ENCODE assay signal across 2 cellular contexts in the genomic region with DNA sequence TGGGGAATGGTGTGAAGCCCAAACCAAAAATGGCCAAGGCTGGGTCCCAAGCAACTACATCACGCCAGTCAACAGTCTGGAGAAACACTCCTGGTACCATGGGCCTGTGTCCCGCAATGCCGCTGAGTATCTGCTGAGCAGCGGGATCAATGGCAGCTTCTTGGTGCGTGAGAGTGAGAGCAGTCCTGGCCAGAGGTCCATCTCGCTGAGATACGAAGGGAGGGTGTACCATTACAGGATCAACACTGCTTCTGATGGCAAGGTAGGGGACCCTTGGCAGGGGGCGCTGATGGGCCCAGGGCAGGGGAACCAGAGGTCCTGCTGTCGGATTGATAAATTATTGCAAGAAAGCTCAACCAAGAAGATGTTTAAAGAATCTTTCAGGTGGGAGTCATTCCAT.
TF ChIP-seq lines count a peak whose summit lies in the region.

No MANE protein-coding gene starts in this region.

TF ChIP-seq in GM23338, 12 proteins besides CTCF, POLR2A, EP300 and RAD21:
- no peak for TF ChIP-seq EZH2phosphoT487 (IDR thresholded peaks at IDR 0.05; ENCODE audit: unreplicated experiment)
- no peak for TF ChIP-seq EZH2 (IDR thresholded peaks at IDR 0.05; ENCODE audit: low read depth, unreplicated experiment)
- TF ChIP-seq, protein P1, sequence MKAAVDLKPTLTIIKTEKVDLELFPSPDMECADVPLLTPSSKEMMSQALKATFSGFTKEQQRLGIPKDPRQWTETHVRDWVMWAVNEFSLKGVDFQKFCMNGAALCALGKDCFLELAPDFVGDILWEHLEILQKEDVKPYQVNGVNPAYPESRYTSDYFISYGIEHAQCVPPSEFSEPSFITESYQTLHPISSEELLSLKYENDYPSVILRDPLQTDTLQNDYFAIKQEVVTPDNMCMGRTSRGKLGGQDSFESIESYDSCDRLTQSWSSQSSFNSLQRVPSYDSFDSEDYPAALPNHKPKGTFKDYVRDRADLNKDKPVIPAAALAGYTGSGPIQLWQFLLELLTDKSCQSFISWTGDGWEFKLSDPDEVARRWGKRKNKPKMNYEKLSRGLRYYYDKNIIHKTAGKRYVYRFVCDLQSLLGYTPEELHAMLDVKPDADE (IDR thresholded peaks at IDR 0.05) = no peak
- TF ChIP-seq STAT1 (IDR thresholded peaks at IDR 0.05; ENCODE audit: unreplicated experiment) = no peak

TF ChIP-seq in K562, 482 proteins besides CTCF, POLR2A, EP300 and RAD21:
- TF ChIP-seq, protein P2, sequence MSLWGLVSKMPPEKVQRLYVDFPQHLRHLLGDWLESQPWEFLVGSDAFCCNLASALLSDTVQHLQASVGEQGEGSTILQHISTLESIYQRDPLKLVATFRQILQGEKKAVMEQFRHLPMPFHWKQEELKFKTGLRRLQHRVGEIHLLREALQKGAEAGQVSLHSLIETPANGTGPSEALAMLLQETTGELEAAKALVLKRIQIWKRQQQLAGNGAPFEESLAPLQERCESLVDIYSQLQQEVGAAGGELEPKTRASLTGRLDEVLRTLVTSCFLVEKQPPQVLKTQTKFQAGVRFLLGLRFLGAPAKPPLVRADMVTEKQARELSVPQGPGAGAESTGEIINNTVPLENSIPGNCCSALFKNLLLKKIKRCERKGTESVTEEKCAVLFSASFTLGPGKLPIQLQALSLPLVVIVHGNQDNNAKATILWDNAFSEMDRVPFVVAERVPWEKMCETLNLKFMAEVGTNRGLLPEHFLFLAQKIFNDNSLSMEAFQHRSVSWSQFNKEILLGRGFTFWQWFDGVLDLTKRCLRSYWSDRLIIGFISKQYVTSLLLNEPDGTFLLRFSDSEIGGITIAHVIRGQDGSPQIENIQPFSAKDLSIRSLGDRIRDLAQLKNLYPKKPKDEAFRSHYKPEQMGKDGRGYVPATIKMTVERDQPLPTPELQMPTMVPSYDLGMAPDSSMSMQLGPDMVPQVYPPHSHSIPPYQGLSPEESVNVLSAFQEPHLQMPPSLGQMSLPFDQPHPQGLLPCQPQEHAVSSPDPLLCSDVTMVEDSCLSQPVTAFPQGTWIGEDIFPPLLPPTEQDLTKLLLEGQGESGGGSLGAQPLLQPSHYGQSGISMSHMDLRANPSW (CRISPR knock-in tag; IDR thresholded peaks at IDR 0.05) = peak; percentile 69
- TF ChIP-seq, protein P3, sequence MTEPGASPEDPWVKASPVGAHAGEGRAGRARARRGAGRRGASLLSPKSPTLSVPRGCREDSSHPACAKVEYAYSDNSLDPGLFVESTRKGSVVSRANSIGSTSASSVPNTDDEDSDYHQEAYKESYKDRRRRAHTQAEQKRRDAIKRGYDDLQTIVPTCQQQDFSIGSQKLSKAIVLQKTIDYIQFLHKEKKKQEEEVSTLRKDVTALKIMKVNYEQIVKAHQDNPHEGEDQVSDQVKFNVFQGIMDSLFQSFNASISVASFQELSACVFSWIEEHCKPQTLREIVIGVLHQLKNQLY (CRISPR knock-in tag; conservative IDR thresholded peaks at IDR 0.05) = peak in 1 of 2 experiments; percentile 91; a peak in 1 of 4 replicates
- TF ChIP-seq YBX1 (IDR thresholded peaks at IDR 0.05) = no peak
